Comparison of ENCODE assay signal across 25 cellular contexts in genomic region chr22:17575681-17576080, GRCh38. TPM values are rescaled to one million over a fixed set of nuclear protein-coding genes. Genes with fewer than 3 reads are reported as not detected.
A peak's percentile ranks its signal among the peaks of the same experiment; 100 is the strongest.
DNase-seq lines count a peak whose midpoint lies in the region; TF ChIP-seq lines count a peak whose summit lies in the region.
"Had no signal": no experiment of that assay in that cellular context is flagged by ENCODE, and none has a peak within 500 bp of the region (broad histone marks: within the 10 kb centered on the region; RNA-seq: fewer than 3 reads in every experiment).

No MANE protein-coding gene starts in this region.

- TF ChIP-seq EP300 in suprapubic skin (IDR thresholded peaks at IDR 0.05) = no peak

- H3K36me3 ChIP-seq in PC-9 (ENCODE audit: low read depth) (no peaks in the 10 kb centered on the region), suprapubic skin (no peaks in the 10 kb centered on the region)
- H3K36me3 ChIP-seq: ascending aorta, gastroesophageal sphincter, thyroid gland had no signal

- 0 out of 2 replicates have a peak overlapping the region, but pooled peaks have one; percentile 43 for H2AFZ ChIP-seq in PC-9

- 75% methylated on average over 4 of the region's 4 CpGs for WGBS in suprapubic skin

- CTCF ChIA-PET in PC-9 (lab: Charles Lee) = no interaction called here

- H3K9me3 Mint-ChIP-seq in nephron = no peaks in the 10 kb centered on the region
- no peaks in the 10 kb centered on the region for H3K9me3 Mint-ChIP-seq in mesothelial cell of epicardium
- H3K9me3 Mint-ChIP-seq: activated naive CD4-positive, alpha-beta T cell treated with anti-CD3 and anti-CD28 coated beads, Interleukin-2, amount 10 ng/mL, durations not matched to agents 7 days and 5 days; stimulated activated naive B cell treated with anti-CD40 and anti-IgM and Interleukin-4, amounts not matched to agents 10 μg/mL and 1 μg/mL and 100 μg/mL, for 72 hours; T-helper 1 cell treated with Interleukin-12 subunit alpha and Interleukin-12 subunit beta and Interleukin-4 antibody, amounts not matched to agents 30 μg/mL and 1 μg/mL, for 36 hours had no signal

- no peaks in the 10 kb centered on the region for H3K9me2 ChIP-seq in PC-9 (ENCODE audit: insufficient read depth)

- H3K27ac ChIP-seq in PC-9 = peak overlapping the region; percentile 76
- H3K27ac ChIP-seq in cingulate gyrus (ENCODE audit: low read depth, low read length) = peak overlapping the region; percentile 85
- H3K27ac ChIP-seq in suprapubic skin = peak overlapping the region; percentile 72
- H3K27ac ChIP-seq: ascending aorta, gastroesophageal sphincter, thyroid gland had no signal

- H3F3A ChIP-seq in PC-9 (ENCODE audit: insufficient read depth, low read depth) = peaks cover 15% of the 10 kb centered on the region

- H3K4me1 Mint-ChIP-seq in nephron = peaks cover 19% of the 10 kb centered on the region
- peaks cover 17% of the 10 kb centered on the region for H3K4me1 Mint-ChIP-seq in mesothelial cell of epicardium
- H3K4me1 Mint-ChIP-seq: activated CD4-positive, alpha-beta T cell treated with anti-CD3 and anti-CD28 coated beads for 36 hours; activated naive CD4-positive, alpha-beta T cell treated with anti-CD3 and anti-CD28 coated beads, Interleukin-2, amount 10 ng/mL, durations not matched to agents 7 days and 5 days; stimulated activated naive B cell treated with anti-CD40 and anti-IgM and Interleukin-4, amounts not matched to agents 10 μg/mL and 1 μg/mL and 100 μg/mL, for 72 hours had no signal

- peak overlapping the region in 2 of 3 experiments; percentile 35 to 72 for H3K27ac Mint-ChIP-seq in nephron
- no peak overlapping the region for H3K27ac Mint-ChIP-seq in mesothelial cell of epicardium
- H3K27ac Mint-ChIP-seq: activated CD4-positive, alpha-beta T cell treated with anti-CD3 and anti-CD28 coated beads for 36 hours; activated naive CD4-positive, alpha-beta T cell treated with anti-CD3 and anti-CD28 coated beads, Interleukin-2, amount 10 ng/mL, durations not matched to agents 7 days and 5 days; stimulated activated naive B cell treated with anti-CD40 and anti-IgM and Interleukin-4, amounts not matched to agents 10 μg/mL and 1 μg/mL and 100 μg/mL, for 72 hours; T-helper 1 cell treated with Interleukin-12 subunit alpha and Interleukin-12 subunit beta and Interleukin-4 antibody, amounts not matched to agents 30 μg/mL and 1 μg/mL, for 36 hours had no signal

- BruUV-seq in PC-9 (replicated peaks; lab: Mats Ljungman, UMichigan) = no TSS peak

- H3K9me3 ChIP-seq in PC-9 (ENCODE audit: insufficient read depth, low read depth) (no peaks in the 10 kb centered on the region), suprapubic skin (no peaks in the 10 kb centered on the region)
- H3K9me3 ChIP-seq: ascending aorta, gastroesophageal sphincter, thyroid gland had no signal

- TF ChIP-seq CTCF in PC-9 (conservative IDR thresholded peaks at IDR 0.05) (no peak), nephron (IDR thresholded peaks at IDR 0.05; ENCODE audit: unreplicated experiment in 3 of 3) (no peak), suprapubic skin (IDR thresholded peaks at IDR 0.05) (no peak), mesothelial cell of epicardium (IDR thresholded peaks at IDR 0.05; ENCODE audit: unreplicated experiment) (no peak)

- POLR2A ChIA-PET in PC-9 (lab: Charles Lee; ENCODE audit: unreplicated experiment) = no interaction called here

- H3K4me3 ChIP-seq in PC-9 = no peak overlapping the region
- no peak overlapping the region for H3K4me3 ChIP-seq in suprapubic skin
- H3K4me3 ChIP-seq: ascending aorta, gastroesophageal sphincter, thyroid gland had no signal

- peak overlapping the region; percentile 25; the same call in 1 of the 2 replicates for H3K4me2 ChIP-seq in PC-9

- no peaks in the 10 kb centered on the region for H3K27me3 Mint-ChIP-seq in nephron (ENCODE audit: low read depth)
- no peaks in the 10 kb centered on the region for H3K27me3 Mint-ChIP-seq in mesothelial cell of epicardium (ENCODE audit: low read depth)

- H3K27me3 ChIP-seq in PC-9 (ENCODE audit: insufficient read depth, low read depth) (no peaks in the 10 kb centered on the region), suprapubic skin (no peaks in the 10 kb centered on the region)
- H3K27me3 ChIP-seq: ascending aorta, gastroesophageal sphincter, thyroid gland had no signal

- H3K79me2 ChIP-seq in PC-9 (ENCODE audit: low read depth) = no peaks in the 10 kb centered on the region

- H3K4me3 Mint-ChIP-seq in nephron (no peak overlapping the region), mesothelial cell of epicardium (no peak overlapping the region)
- H3K4me3 Mint-ChIP-seq: activated CD4-positive, alpha-beta T cell treated with anti-CD3 and anti-CD28 coated beads for 36 hours; activated naive CD4-positive, alpha-beta T cell treated with anti-CD3 and anti-CD28 coated beads, Interleukin-2, amount 10 ng/mL, durations not matched to agents 7 days and 5 days; stimulated activated naive B cell treated with anti-CD40 and anti-IgM and Interleukin-4, amounts not matched to agents 10 μg/mL and 1 μg/mL and 100 μg/mL, for 72 hours; T-helper 1 cell treated with Interleukin-12 subunit alpha and Interleukin-12 subunit beta and Interleukin-4 antibody, amounts not matched to agents 30 μg/mL and 1 μg/mL, for 36 hours had no signal

- intact Hi-C loops in PC-9 (cut with micrococcal nuclease; ENCODE audit: unreplicated experiment) = loop anchor here (1.0 kb wide), 1 partner anchor 58 kb away; no protein-coding TSS in a partner anchor

- H3K36me3 Mint-ChIP-seq in nephron (ENCODE audit: low read depth) (no peaks in the 10 kb centered on the region), mesothelial cell of epicardium (no peaks in the 10 kb centered on the region)
- H3K36me3 Mint-ChIP-seq: activated naive CD4-positive, alpha-beta T cell treated with anti-CD3 and anti-CD28 coated beads, Interleukin-2, amount 10 ng/mL, durations not matched to agents 7 days and 5 days; stimulated activated naive B cell treated with anti-CD40 and anti-IgM and Interleukin-4, amounts not matched to agents 10 μg/mL and 1 μg/mL and 100 μg/mL, for 72 hours had no signal

- no peak for DNase-seq in PC-9
- no peak for DNase-seq in suprapubic skin (ENCODE audit: low spot score in 2 of 2)
- DNase-seq in mucosa of gallbladder (ENCODE audit: low spot score) = no peak
- DNase-seq in middle frontal gyrus (ENCODE audit: extremely low spot score, low spot score) = no peak
- DNase-seq in mesothelial cell of epicardium (ENCODE audit: low spot score in 2 of 2, unreplicated experiment in 2 of 2) = no peak
- DNase-seq: activated naive CD4-positive, alpha-beta T cell treated with anti-CD3 and anti-CD28 coated beads, Interleukin-2, amount 10 ng/mL, durations not matched to agents 7 days and 5 days; activated T-cell treated with anti-CD3 and anti-CD28 coated beads, Interleukin-2, amount 50 U/mL, for 48 hours; AML-193; cerebellar nuclear complex; DMS53; effector CD4-positive, alpha-beta T cell; NCI-H1105; NCI-H2029 treated with DMSO at 0.1 percent for 48 hours; SHP77 treated with DMSO at 0.1 percent for 48 hours; stimulated activated naive B cell treated with anti-CD40 and anti-IgM and Interleukin-4, amounts not matched to agents 10 μg/mL and 1 μg/mL and 100 μg/mL, for 72 hours; thyroid gland had no signal

- H3K4me1 ChIP-seq in PC-9 (replicated peaks; ENCODE audit: insufficient read depth) (peaks cover 14% of the 10 kb centered on the region; the same call in 1 of the 2 replicates), suprapubic skin (peaks cover 40% of the 10 kb centered on the region)

- H4K20me1 ChIP-seq in PC-9 (ENCODE audit: insufficient read depth) = no peaks in the 10 kb centered on the region

- TF ChIP-seq POLR2A in suprapubic skin (IDR thresholded peaks at IDR 0.05) = no peak

RNA-seq across cellular contexts. Expression of gene SLC25A18, which starts 12.4 kb away (rescaled TPM):
- total RNA-seq in PC-9 (2021) = 0.48 and 0.57 TPM in 2 replicates
- 1 to 10 TPM in 2 of 4 donors, under 1 TPM in 2; 0.26 to 3.1 (median 0.80) TPM for total RNA-seq in suprapubic skin
- total RNA-seq in mucosa of gallbladder = 0.92 TPM
- 0.35 to 0.60 TPM (median 0.54 TPM) in 3 replicates for total RNA-seq in mesothelial cell of epicardium
- total RNA-seq: activated CD4-positive, alpha-beta T cell treated with anti-CD3 and anti-CD28 coated beads for 36 hours; ascending aorta; OCI-LY7; pulmonary artery endothelial cell; skeletal muscle tissue had no signal

RNA-seq across cellular contexts. Expression of gene ATP6V1E1, which starts 52.9 kb away (rescaled TPM):
- total RNA-seq in PC-9 (2021) = 53.5 and 58.0 TPM in 2 replicates
- total RNA-seq in suprapubic skin = 100 to 1,000 TPM; 106 to 128 (median 115) TPM
- 114 TPM for total RNA-seq in mucosa of gallbladder
- total RNA-seq in mesothelial cell of epicardium = 52.6 to 54.1 TPM (median 53.2 TPM) in 3 replicates
